Comparison of ENCODE assay signal across 12 cellular contexts in the genomic region with DNA sequence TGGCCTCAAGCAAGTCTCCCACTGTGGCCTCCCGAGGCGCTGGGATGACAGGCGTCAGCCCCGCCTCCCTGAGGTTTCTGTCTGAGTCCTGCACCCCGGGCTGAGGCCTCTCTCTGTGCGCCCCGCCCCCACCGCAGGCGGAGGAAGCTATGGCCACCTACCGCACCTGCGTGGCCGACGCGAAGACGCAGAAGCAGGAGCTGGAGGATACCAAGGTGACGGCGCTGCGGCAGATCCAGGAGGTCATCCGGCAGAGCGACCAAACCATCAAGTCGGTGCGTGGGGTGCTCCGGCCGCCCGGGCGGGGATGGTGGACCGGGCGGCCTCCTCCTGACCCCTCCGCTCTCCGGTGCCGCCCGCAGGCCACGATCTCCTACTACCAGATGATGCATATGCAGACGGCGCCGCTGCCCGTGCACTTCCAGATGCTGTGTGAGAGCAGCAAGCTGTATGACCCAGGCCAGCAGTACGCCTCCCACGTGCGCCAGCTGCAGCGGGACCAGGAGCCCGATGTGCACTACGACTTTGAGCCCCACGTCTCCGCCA. TPM values are rescaled to one million over a fixed set of nuclear protein-coding genes. Genes with fewer than 3 reads are reported as not detected.
A peak's percentile ranks its signal among the peaks of the same experiment; 100 is the strongest.
DNase-seq lines count a peak whose midpoint lies in the region; ATAC-seq and TF ChIP-seq lines count a peak whose summit lies in the region.
"Had no signal": no experiment of that assay in that cellular context is flagged by ENCODE, and none has a peak within 500 bp of the region (broad histone marks: within the 10 kb centered on the region; RNA-seq: fewer than 3 reads in every experiment).

No MANE protein-coding gene starts in this region.

- peaks cover 0 to 6% of the 10 kb centered on the region in 2 donors for H3K27me3 Mint-ChIP-seq in CD8-positive, alpha-beta memory T cell
- peaks cover 3% of the 10 kb centered on the region for H3K27me3 Mint-ChIP-seq in activated naive CD4-positive, alpha-beta T cell treated with anti-CD3 and anti-CD28 coated beads, Interleukin-2, amount 10 ng/mL, durations not matched to agents 7 days and 5 days

- WGBS in GM23248 (ENCODE audit: low coverage in 1 of 2, low lambda C conversion rate in 2 of 2, missing lambda C conversion rate in 2 of 2), 2 experiments, result 90 to 92% methylated on average over 25 to 39 of the region's 45 CpGs

- peak overlapping the region; percentile 9 for H3K27ac ChIP-seq in CD8-positive, alpha-beta memory T cell (ENCODE audit: low read depth, low read length)
- no peak overlapping the region for H3K27ac ChIP-seq in GM23248
- H3K27ac ChIP-seq: BLaER1 treated with 17β-estradiol and CSF1 and Interleukin-3, amounts not matched to agents 10 nM and 100 nM; brain microvascular endothelial cell had no signal

- in situ Hi-C loops in GM23248 (cut with MboI), result no loop called here

- no peaks in the 10 kb centered on the region for H3F3A ChIP-seq in GM23248 (ENCODE audit: insufficient read depth)

- H3K36me3 ChIP-seq in CD8-positive, alpha-beta memory T cell (ENCODE audit: insufficient read depth, low read length), result peaks cover 59% of the 10 kb centered on the region
- H3K36me3 ChIP-seq in GM23248 (ENCODE audit: low read depth), result no peaks in the 10 kb centered on the region
- H3K36me3 ChIP-seq: brain microvascular endothelial cell had no signal

- H3K9ac ChIP-seq in GM23248, result no peak overlapping the region

- ATAC-seq in SK-N-SH treated with all-trans-retinoic acid at 6 μM for 48 hours, result peak; percentile 15; the same call in 2 of the 3 replicates
- ATAC-seq: Panc1 had no signal

- H3K4me3 ChIP-seq in CD8-positive, alpha-beta memory T cell (ENCODE audit: low read length), result peak overlapping the region; percentile 47
- H3K4me3 ChIP-seq in GM23248, result no peak overlapping the region
- H3K4me3 ChIP-seq: BLaER1 treated with 17β-estradiol and CSF1 and Interleukin-3, amounts not matched to agents 10 nM and 100 nM had no signal

- H3K27me3 ChIP-seq in CD8-positive, alpha-beta memory T cell (ENCODE audit: insufficient read depth, low read length, poor library complexity, severe bottlenecking), result no peaks in the 10 kb centered on the region
- no peaks in the 10 kb centered on the region for H3K27me3 ChIP-seq in GM23248 (replicated peaks; ENCODE audit: insufficient read depth)
- H3K27me3 ChIP-seq: BLaER1 treated with 17β-estradiol and CSF1 and Interleukin-3, amounts not matched to agents 10 nM and 100 nM; brain microvascular endothelial cell had no signal

- no peaks in the 10 kb centered on the region for H4K20me1 ChIP-seq in GM23248 (ENCODE audit: insufficient read depth)

- peak in 4 of 5 donors; percentile 44 to 82 (median 60) for DNase-seq in CD8-positive, alpha-beta memory T cell
- DNase-seq in activated naive CD4-positive, alpha-beta T cell treated with anti-CD3 and anti-CD28 coated beads, Interleukin-2, amount 10 ng/mL, durations not matched to agents 7 days and 5 days, result peak; percentile 88
- DNase-seq in stimulated activated CD4-positive, alpha-beta T cell treated with anti-CD3 and anti-CD28 coated beads, Interleukin-12 subunit alpha, Interleukin-12 subunit beta, amount 100 ng/mL, for 4 hours, result peak; percentile 66
- DNase-seq in GM23248, result no peak
- DNase-seq in superior temporal gyrus (ENCODE audit: extremely low spot score), result no peak
- DNase-seq in NCI-H1092 (lab: John Stamatoyannopoulos, UW), result no peak
- no peak for DNase-seq in midbrain (lab: John Stamatoyannopoulos, UW)
- DNase-seq: brain microvascular endothelial cell, NCI-H1694 had no signal

- POLR2A ChIA-PET in CD8-positive, alpha-beta memory T cell (lab: Charles Lee), result interaction anchor here (1.0 to 18.2 kb wide), 6 partner anchors 3 to 189 kb away, joined by 3 to 737 read pairs (median 74); partner anchors contain the start of genes ABCA7, ARHGAP45, CIRBP and CNN2

- H3K9me2 ChIP-seq in GM23248 (ENCODE audit: insufficient read depth), result no peaks in the 10 kb centered on the region

- peak overlapping the region; percentile 61 to 95 (median 83) for H3K4me3 Mint-ChIP-seq in CD8-positive, alpha-beta memory T cell
- H3K4me3 Mint-ChIP-seq in activated naive CD4-positive, alpha-beta T cell treated with anti-CD3 and anti-CD28 coated beads, Interleukin-2, amount 10 ng/mL, durations not matched to agents 7 days and 5 days, result peak overlapping the region; percentile 89

- H3K27ac Mint-ChIP-seq in CD8-positive, alpha-beta memory T cell, result peak overlapping the region; percentile 37 to 100 (median 86)
- peak overlapping the region; percentile 97 for H3K27ac Mint-ChIP-seq in activated naive CD4-positive, alpha-beta T cell treated with anti-CD3 and anti-CD28 coated beads, Interleukin-2, amount 10 ng/mL, durations not matched to agents 7 days and 5 days

- H3K4me1 Mint-ChIP-seq in CD8-positive, alpha-beta memory T cell, result peaks cover 33 to 70% (median 39%) of the 10 kb centered on the region in 3 donors
- H3K4me1 Mint-ChIP-seq in activated naive CD4-positive, alpha-beta T cell treated with anti-CD3 and anti-CD28 coated beads, Interleukin-2, amount 10 ng/mL, durations not matched to agents 7 days and 5 days, result peaks cover 64% of the 10 kb centered on the region

- H3K4me1 ChIP-seq in CD8-positive, alpha-beta memory T cell (ENCODE audit: insufficient read depth, low read length), result peaks cover 78% of the 10 kb centered on the region
- no peaks in the 10 kb centered on the region for H3K4me1 ChIP-seq in GM23248 (ENCODE audit: insufficient read depth)

- peaks cover 10 to 74% (median 12%) of the 10 kb centered on the region in 3 donors for H3K36me3 Mint-ChIP-seq in CD8-positive, alpha-beta memory T cell
- peaks cover 57% of the 10 kb centered on the region for H3K36me3 Mint-ChIP-seq in activated naive CD4-positive, alpha-beta T cell treated with anti-CD3 and anti-CD28 coated beads, Interleukin-2, amount 10 ng/mL, durations not matched to agents 7 days and 5 days

- no peak overlapping the region for H3K4me2 ChIP-seq in GM23248 (ENCODE audit: unreplicated experiment)
- H3K4me2 ChIP-seq: BLaER1 treated with 17β-estradiol and CSF1 and Interleukin-3, amounts not matched to agents 10 nM and 100 nM had no signal

- no peaks in the 10 kb centered on the region for H3K9me3 ChIP-seq in CD8-positive, alpha-beta memory T cell (ENCODE audit: low read length)
- no peaks in the 10 kb centered on the region for H3K9me3 ChIP-seq in GM23248 (ENCODE audit: low read depth)
- H3K9me3 ChIP-seq: BLaER1 treated with 17β-estradiol and CSF1 and Interleukin-3, amounts not matched to agents 10 nM and 100 nM had no signal

- no peaks in the 10 kb centered on the region for H3K9me3 Mint-ChIP-seq in CD8-positive, alpha-beta memory T cell
- no peaks in the 10 kb centered on the region for H3K9me3 Mint-ChIP-seq in activated naive CD4-positive, alpha-beta T cell treated with anti-CD3 and anti-CD28 coated beads, Interleukin-2, amount 10 ng/mL, durations not matched to agents 7 days and 5 days

- no peaks in the 10 kb centered on the region for H3K79me2 ChIP-seq in GM23248 (ENCODE audit: insufficient read depth)

- H2AFZ ChIP-seq in GM23248, result no peak overlapping the region

- CTCF ChIA-PET in CD8-positive, alpha-beta memory T cell (lab: Charles Lee), result interaction anchor here (1.1 to 18.7 kb wide), 6 partner anchors 8 to 58 kb away, joined by 3 to 264 read pairs (median 6); partner anchors contain the start of gene ARHGAP45
- CTCF ChIA-PET in activated naive CD4-positive, alpha-beta T cell treated with anti-CD3 and anti-CD28 coated beads, Interleukin-2, amount 10 ng/mL, durations not matched to agents 7 days and 5 days (lab: Charles Lee), result interaction anchor here (1.4 kb wide), 1 partner anchor 15 kb away, joined by 6 read pairs; no protein-coding TSS in a partner anchor

TF ChIP-seq in SK-N-SH treated with all-trans-retinoic acid at 6 μM for 48 hours, 23 proteins besides CTCF, POLR2A, EP300 and RAD21:
- TF ChIP-seq TCF4 (CRISPR knock-in tag; IDR thresholded peaks at IDR 0.05; ENCODE audit: borderline replicate concordance), result peak; percentile 56; the same call in 1 of the 2 replicates
- no peak for TF ChIP-seq ZFP3 (CRISPR knock-in tag; IDR thresholded peaks at IDR 0.05)

RNA-seq across cellular contexts. Expression of gene ARHGAP45, which starts 12.7 kb away (rescaled TPM):
- 100 to 1,000 TPM; 212 to 220 TPM for total RNA-seq in CD8-positive, alpha-beta memory T cell
- polyA plus RNA-seq in CD8-positive, alpha-beta memory T cell, result 478 TPM
- 1.5 and 6.3 TPM in 2 replicates for total RNA-seq in GM23248 (2014; rRNA removed; shearing (Covaris generic))
- 3.2 and 3.5 TPM in 2 replicates for polyA plus RNA-seq in GM23248 (2016; fragmentation: Nextera tagmentation; extraction: Ambion mirVana)

RNA-seq across cellular contexts. Expression of gene POLR2E, which starts 15.5 kb away (rescaled TPM):
- total RNA-seq in CD8-positive, alpha-beta memory T cell, result 100 to 1,000 TPM; 270 to 278 TPM
- polyA plus RNA-seq in CD8-positive, alpha-beta memory T cell, result 249 TPM
- 172 and 233 TPM in 2 replicates for total RNA-seq in GM23248 (2014; rRNA removed; shearing (Covaris generic))
- 336 and 347 TPM in 2 replicates for polyA plus RNA-seq in GM23248 (2016; fragmentation: Nextera tagmentation; extraction: Ambion mirVana)

RNA-seq across cellular contexts. Expression of gene GPX4, which starts 24.2 kb away (rescaled TPM):
- total RNA-seq in CD8-positive, alpha-beta memory T cell, result 100 to 1,000 TPM; 222 TPM
- 373 TPM for polyA plus RNA-seq in CD8-positive, alpha-beta memory T cell
- 298 and 323 TPM in 2 replicates for total RNA-seq in GM23248 (2014; rRNA removed; shearing (Covaris generic))
- 601 and 607 TPM in 2 replicates for polyA plus RNA-seq in GM23248 (2016; fragmentation: Nextera tagmentation; extraction: Ambion mirVana)

RNA-seq across cellular contexts. Expression of gene ABCA7, which starts 39.7 kb away (rescaled TPM):
- total RNA-seq in CD8-positive, alpha-beta memory T cell, result 10 to 100 TPM; 33.8 to 39.5 TPM
- polyA plus RNA-seq in CD8-positive, alpha-beta memory T cell, result 14.1 TPM
- total RNA-seq in GM23248 (2014; rRNA removed; shearing (Covaris generic)), result 1.1 and 2.1 TPM in 2 replicates
- 1.7 and 2.6 TPM in 2 replicates for polyA plus RNA-seq in GM23248 (2016; fragmentation: Nextera tagmentation; extraction: Ambion mirVana)

RNA-seq across cellular contexts. Expression of gene CNN2, which starts 53.2 kb away (rescaled TPM):
- 10 to 100 TPM; 78.1 to 78.9 TPM for total RNA-seq in CD8-positive, alpha-beta memory T cell
- 792 TPM for polyA plus RNA-seq in CD8-positive, alpha-beta memory T cell
- 239 and 244 TPM in 2 replicates for total RNA-seq in GM23248 (2014; rRNA removed; shearing (Covaris generic))
- 400 and 415 TPM in 2 replicates for polyA plus RNA-seq in GM23248 (2016; fragmentation: Nextera tagmentation; extraction: Ambion mirVana)

Comparison
In these comparisons a context has a peak if more than half of its experiments do, and no peak if none do; other contexts are left out.
1. DNase-seq: peak in CD8-positive, alpha-beta memory T cell (4 of 5), activated naive CD4-positive, alpha-beta T cell treated with anti-CD3 and anti-CD28 coated beads, Interleukin-2, amount 10 ng/mL, durations not matched to agents 7 days and 5 days (single experiment) and stimulated activated CD4-positive, alpha-beta T cell treated with anti-CD3 and anti-CD28 coated beads, Interleukin-12 subunit alpha, Interleukin-12 subunit beta, amount 100 ng/mL, for 4 hours (single experiment); none in GM23248 (single experiment), superior temporal gyrus (single experiment), NCI-H1092 (single experiment) and midbrain (single experiment).
2. RNA of gene ARHGAP45, which starts 12.7 kb away (total RNA-seq): 212 to 220 TPM in CD8-positive, alpha-beta memory T cell; 1.5 to 6.3 TPM in GM23248; every median in the first group is over 10 times any median in the second.